ENCODE assay signal across 9 cellular contexts in genomic region chr11:118658372-118659313, GRCh38. TPM values are rescaled to one million over a fixed set of nuclear protein-coding genes. Genes with fewer than 3 reads are reported as not detected.
DNase-seq lines count a peak whose midpoint lies in the region; FAIRE-seq and TF ChIP-seq lines count a peak whose summit lies in the region.
"Had no signal": no experiment of that assay in that cellular context is flagged by ENCODE, and none has a peak within 500 bp of the region (broad histone marks: within the 10 kb centered on the region; RNA-seq: fewer than 3 reads in every experiment).

No MANE protein-coding gene starts in this region.

- H3K9ac ChIP-seq in astrocyte (ENCODE audit: low read length) (peak overlapping the region; percentile 2), iPS-15b (ENCODE audit: low read depth, low read length) (peak overlapping the region; percentile 47)

- H3K27ac Mint-ChIP-seq in HFFc6 (peak overlapping the region; percentile 52), astrocyte (ENCODE audit: unreplicated experiment) (peak overlapping the region; percentile 81)
- H3K27ac Mint-ChIP-seq: activated naive CD8-positive, alpha-beta T cell had no signal

- no peak overlapping the region for H2AFZ ChIP-seq in astrocyte (ENCODE audit: low read depth, low read length)

- peaks cover 74% of the 10 kb centered on the region for H4K20me1 ChIP-seq in astrocyte (ENCODE audit: insufficient read depth, low read length)

- H3K4me3 ChIP-seq in astrocyte (ENCODE audit: insufficient read depth, low read depth, low read length) (no peak overlapping the region), iPS-15b (ENCODE audit: low read depth, low read length) (no peak overlapping the region)
- H3K4me3 ChIP-seq: SJCRH30 had no signal

- FAIRE-seq in astrocyte (lab: Jason Lieb, UNC), result no peak

- no peak overlapping the region for H3K4me2 ChIP-seq in astrocyte (ENCODE audit: low read length)

- H3K36me3 ChIP-seq in astrocyte (ENCODE audit: insufficient read depth, low read length) (peaks cover 23% of the 10 kb centered on the region), iPS-15b (ENCODE audit: control insufficient read depth, insufficient read depth, low read length) (peaks cover 8% of the 10 kb centered on the region)

- no peaks in the 10 kb centered on the region for H3K4me1 Mint-ChIP-seq in HFFc6 (ENCODE audit: low read depth)
- peaks cover 8% of the 10 kb centered on the region for H3K4me1 Mint-ChIP-seq in astrocyte (ENCODE audit: low read depth, unreplicated experiment)

- no peaks in the 10 kb centered on the region for H3K79me2 ChIP-seq in astrocyte (ENCODE audit: insufficient read depth, low read length)

- DNase-seq in HFFc6, result no peak
- DNase-seq in astrocyte (ENCODE audit: low read depth), result no peak
- no peak for DNase-seq in DMS79 (lab: John Stamatoyannopoulos, UW)
- no peak for DNase-seq in MV-4-11 (lab: John Stamatoyannopoulos, UW)
- DNase-seq in KG1 (lab: John Stamatoyannopoulos, UW), result no peak

- no peak for TF ChIP-seq CTCF in HFFc6 (IDR thresholded peaks at IDR 0.05)
- peak; percentile 8 for TF ChIP-seq CTCF in astrocyte (IDR thresholded peaks at IDR 0.05; ENCODE audit: insufficient read depth, low read depth, low read length)

- H3K4me1 ChIP-seq in astrocyte (ENCODE audit: insufficient read depth, low read length) (peaks cover 10% of the 10 kb centered on the region), iPS-15b (ENCODE audit: control insufficient read depth, insufficient read depth, low read length) (peaks cover 9% of the 10 kb centered on the region)
- H3K4me1 ChIP-seq: SJCRH30 had no signal

- no peaks in the 10 kb centered on the region for H3K9me3 ChIP-seq in astrocyte (ENCODE audit: insufficient read depth, low read depth, low read length)
- H3K9me3 ChIP-seq in iPS-15b (ENCODE audit: control insufficient read depth, insufficient read depth, low read length), result no peaks in the 10 kb centered on the region
- H3K9me3 ChIP-seq: SJCRH30 had no signal

- peak overlapping the region; percentile 32 for H3K27ac ChIP-seq in astrocyte (ENCODE audit: low read depth, low read length)
- H3K27ac ChIP-seq in temporal lobe (ENCODE audit: low read depth, low read length), result peak overlapping the region; percentile 49
- H3K27ac ChIP-seq: SJCRH30 had no signal

- H3K36me3 Mint-ChIP-seq in HFFc6 (ENCODE audit: low read depth) (peaks cover 19% of the 10 kb centered on the region), astrocyte (ENCODE audit: low read depth, unreplicated experiment) (peaks cover 5% of the 10 kb centered on the region)
- H3K36me3 Mint-ChIP-seq: activated naive CD8-positive, alpha-beta T cell had no signal

- H3K9me3 Mint-ChIP-seq in HFFc6, result no peaks in the 10 kb centered on the region
- no peaks in the 10 kb centered on the region for H3K9me3 Mint-ChIP-seq in astrocyte (ENCODE audit: unreplicated experiment)

- peaks cover 13% of the 10 kb centered on the region for H3K27me3 Mint-ChIP-seq in HFFc6 (ENCODE audit: insufficient read depth)
- H3K27me3 Mint-ChIP-seq in astrocyte (ENCODE audit: low read depth, unreplicated experiment), result no peaks in the 10 kb centered on the region
- H3K27me3 Mint-ChIP-seq: activated naive CD8-positive, alpha-beta T cell had no signal

- H3K27me3 ChIP-seq in astrocyte (ENCODE audit: insufficient read depth, low read length) (no peaks in the 10 kb centered on the region), iPS-15b (ENCODE audit: control insufficient read depth, insufficient read depth, low read length) (no peaks in the 10 kb centered on the region)
- H3K27me3 ChIP-seq: SJCRH30 had no signal

- H3K4me3 Mint-ChIP-seq in HFFc6, result no peak overlapping the region
- H3K4me3 Mint-ChIP-seq in astrocyte (ENCODE audit: unreplicated experiment), result no peak overlapping the region

RNA-seq across cellular contexts. Expression of gene TREH, which starts 20.8 kb away (rescaled TPM):
- under 1 TPM in 1 of 6 experiments, not detected in 5; 0.07 TPM for total RNA-seq in HFFc6 (2021; fragmentation: NEBNext Ultra II Directional; extraction: Animal tissue kit (Norgen Biotek cat#: 25700))
- total RNA-seq in astrocyte (not detected in 2 replicates), temporal lobe (not detected)
- total RNA-seq: SJCRH30 had no signal

RNA-seq across cellular contexts. Expression of gene PHLDB1, which starts 51.2 kb away (rescaled TPM):
- 100 to 1,000 TPM; 106 to 121 (median 114) TPM for total RNA-seq in HFFc6 (2021; fragmentation: NEBNext Ultra II Directional; extraction: Animal tissue kit (Norgen Biotek cat#: 25700))
- total RNA-seq in astrocyte (179 and 194 TPM in 2 replicates), temporal lobe (57.0 TPM)
